Comparison of ENCODE assay signal across 24 cellular contexts in the genomic region with DNA sequence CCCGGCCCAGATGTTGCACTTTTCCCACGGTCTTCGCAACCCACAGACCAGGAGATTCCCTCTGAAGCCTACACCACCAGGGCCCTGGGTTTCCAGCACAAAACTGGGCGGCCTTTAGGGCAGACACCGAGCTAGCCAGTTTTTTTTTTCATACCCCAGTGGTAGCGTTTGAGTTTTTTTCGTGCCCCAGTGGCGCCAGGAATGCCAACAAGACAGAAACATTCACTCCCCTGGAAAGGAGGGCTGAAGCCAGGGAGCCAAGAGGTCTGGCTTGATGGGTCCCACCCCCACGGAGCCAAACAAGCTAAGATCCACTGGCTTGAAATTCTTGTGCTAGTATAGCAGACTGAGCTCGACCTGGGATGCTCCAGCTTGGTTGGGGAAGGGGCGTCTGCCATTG.
"Had no signal": no experiment of that assay in that cellular context is flagged by ENCODE, and none has a peak within 500 bp of the region (broad histone marks: within the 10 kb centered on the region; RNA-seq: fewer than 3 reads in every experiment).

No MANE protein-coding gene starts in this region.

- ATAC-seq: left lung; lower lobe of right lung; mucosa of descending colon; natural killer cell treated with Interleukin-12 subunit alpha and Interleukin-12 subunit beta and Interleukin-15 and Interleukin-18, amount 100 ng/mL, for 72 hours; pancreas; sciatic nerve; stimulated activated naive CD8-positive, alpha-beta T cell treated with anti-CD3 and anti-CD28 coated beads, Interleukin-15, amount 100 ng/mL, for 72 hours had no signal

- H3K9me3 Mint-ChIP-seq: immature natural killer cell; memory B cell; natural killer cell treated with Interleukin-12 subunit alpha and Interleukin-12 subunit beta and Interleukin-15 and Interleukin-18, amount 100 ng/mL, for 72 hours; stimulated activated naive CD8-positive, alpha-beta T cell treated with anti-CD3 and anti-CD28 coated beads, Interleukin-15, amount 100 ng/mL, for 72 hours had no signal

- H3K27me3 Mint-ChIP-seq: memory B cell; naive B cell; natural killer cell treated with Interleukin-12 subunit alpha and Interleukin-12 subunit beta and Interleukin-15 and Interleukin-18, amount 100 ng/mL, for 72 hours; stimulated activated naive CD8-positive, alpha-beta T cell treated with anti-CD3 and anti-CD28 coated beads, Interleukin-15, amount 100 ng/mL, for 72 hours; type B pancreatic cell had no signal

- H3K36me3 Mint-ChIP-seq: naive B cell had no signal

- H3K9me3 ChIP-seq: left lung, lower lobe of right lung, mucosa of descending colon, neutrophil, pancreas, tibial artery had no signal

- H3K27ac ChIP-seq: coronary artery, left lung, lower lobe of right lung, neutrophil, pancreas, tibial artery had no signal

- H3K4me3 Mint-ChIP-seq: immature natural killer cell; memory B cell; mesothelial cell of epicardium; naive B cell; natural killer cell treated with Interleukin-12 subunit alpha and Interleukin-12 subunit beta and Interleukin-15 and Interleukin-18, amount 100 ng/mL, for 72 hours; neural crest cell; stimulated activated naive CD8-positive, alpha-beta T cell treated with anti-CD3 and anti-CD28 coated beads, Interleukin-15, amount 100 ng/mL, for 72 hours; type B pancreatic cell had no signal

- DNase-seq: hypothalamus; immature natural killer cell; islet precursor cell; lower lobe of right lung; mucosa of descending colon; naive B cell; pancreas; retina; stimulated activated CD4-positive, alpha-beta T cell treated with anti-CD3 and anti-CD28 coated beads, Interleukin-12 subunit alpha, Interleukin-12 subunit beta, amount 100 ng/mL, for 4 hours; stimulated activated CD4-positive, alpha-beta T cell treated with anti-CD3 and anti-CD28 coated beads, Interleukin-1b, Interleukin-23, amount 100 ng/mL, for 48 hours; stimulated activated CD4-positive, alpha-beta T cell treated with anti-CD3 and anti-CD28 coated beads, Interleukin-4, amount 100 ng/mL, for 1 hour; stimulated activated CD8-positive, alpha-beta memory T cell treated with anti-CD3 and anti-CD28 coated beads, Interleukin-4, amount 100 ng/mL, for 48 hours; stimulated activated naive CD4-positive, alpha-beta T cell; stimulated activated naive CD8-positive, alpha-beta T cell treated with anti-CD3 and anti-CD28 coated beads, Interleukin-15, amount 100 ng/mL, for 72 hours; tibial artery had no signal

- H3K27ac Mint-ChIP-seq: immature natural killer cell; memory B cell; mesothelial cell of epicardium; natural killer cell treated with Interleukin-12 subunit alpha and Interleukin-12 subunit beta and Interleukin-15 and Interleukin-18, amount 100 ng/mL, for 72 hours; stimulated activated naive CD8-positive, alpha-beta T cell treated with anti-CD3 and anti-CD28 coated beads, Interleukin-15, amount 100 ng/mL, for 72 hours; type B pancreatic cell had no signal
